29 cellular contexts compared by ENCODE assay signal in genomic region chr1:246734861-246735260, GRCh38.
"Had no signal": no experiment of that assay in that cellular context is flagged by ENCODE, and none has a peak within 500 bp of the region (broad histone marks: within the 10 kb centered on the region; RNA-seq: fewer than 3 reads in every experiment).

No MANE protein-coding gene starts in this region.

- H3K27me3 ChIP-seq: neural progenitor cell, neutrophil, right atrium auricular region, stomach, testis, thyroid gland, transverse colon, upper lobe of left lung, vagina had no signal

- H3K4me3 ChIP-seq: left ventricle myocardium inferior, lung, mucosa of descending colon, neural progenitor cell, right atrium auricular region, skin epidermis, stomach, testis, thyroid gland, transverse colon, upper lobe of left lung, vagina had no signal

- H3K9me3 Mint-ChIP-seq: natural killer cell treated with Interleukin-12 subunit alpha and Interleukin-12 subunit beta and Interleukin-15 and Interleukin-18, amount 100 ng/mL, for 72 hours had no signal

- H3K9ac ChIP-seq: neural progenitor cell, parathyroid adenoma had no signal

- H3K9me3 ChIP-seq: left ventricle myocardium inferior, mucosa of descending colon, neutrophil, right atrium auricular region, stomach, testis, thyroid gland, transverse colon, upper lobe of left lung, vagina had no signal

- H3K27me3 Mint-ChIP-seq: memory B cell; naive thymus-derived CD4-positive, alpha-beta T cell; natural killer cell treated with Interleukin-12 subunit alpha and Interleukin-12 subunit beta and Interleukin-15 and Interleukin-18, amount 100 ng/mL, for 72 hours; stimulated activated naive B cell treated with anti-CD40 and anti-IgM and Interleukin-4, amounts not matched to agents 10 μg/mL and 1 μg/mL and 100 μg/mL, for 72 hours had no signal

- H3K4me2 ChIP-seq: neural progenitor cell had no signal

- H3K27ac Mint-ChIP-seq: immature natural killer cell; memory B cell; naive thymus-derived CD4-positive, alpha-beta T cell; natural killer cell treated with Interleukin-12 subunit alpha and Interleukin-12 subunit beta and Interleukin-15 and Interleukin-18, amount 100 ng/mL, for 72 hours; neural progenitor cell; stimulated activated naive B cell treated with anti-CD40 and anti-IgM and Interleukin-4, amounts not matched to agents 10 μg/mL and 1 μg/mL and 100 μg/mL, for 72 hours had no signal

- H3K4me1 ChIP-seq: left ventricle myocardium inferior, neural progenitor cell, parathyroid adenoma, right atrium auricular region, stomach, testis, thyroid gland, transverse colon, upper lobe of left lung, vagina had no signal

- H3K79me2 ChIP-seq: parathyroid adenoma had no signal

- ATAC-seq: mucosa of descending colon; naive thymus-derived CD4-positive, alpha-beta T cell; natural killer cell treated with Interleukin-12 subunit alpha and Interleukin-12 subunit beta and Interleukin-15 and Interleukin-18, amount 100 ng/mL, for 72 hours; sciatic nerve; stimulated activated naive B cell treated with anti-CD40 and anti-IgM and Interleukin-4, amounts not matched to agents 10 μg/mL and 1 μg/mL and 100 μg/mL, for 72 hours; stimulated activated naive CD8-positive, alpha-beta T cell treated with anti-CD3 and anti-CD28 coated beads, Interleukin-15, Interleukin-2, amounts not matched to agents 100 U/mL and 50 U/mL, for 24 hours had no signal

- H3K4me1 Mint-ChIP-seq: memory B cell; neural progenitor cell; stimulated activated naive B cell treated with anti-CD40 and anti-IgM and Interleukin-4, amounts not matched to agents 10 μg/mL and 1 μg/mL and 100 μg/mL, for 72 hours had no signal

- DNase-seq: hypothalamus; immature natural killer cell; kidney; left ventricle myocardium inferior; midbrain; mucosa of descending colon; naive thymus-derived CD4-positive, alpha-beta T cell; occipital lobe; stimulated activated CD4-positive, alpha-beta T cell treated with anti-CD3 and anti-CD28 coated beads, Interleukin-12 subunit alpha, Interleukin-12 subunit beta, amount 100 ng/mL, for 4 hours; stimulated activated CD4-positive, alpha-beta T cell treated with anti-CD3 and anti-CD28 coated beads, Interleukin-15, amount 100 ng/mL, for 24 hours; stimulated activated CD4-positive, alpha-beta T cell treated with anti-CD3 and anti-CD28 coated beads, Interleukin-2, amount 100 ng/mL, for 24 hours; stimulated activated CD4-positive, alpha-beta T cell treated with anti-CD3 and anti-CD28 coated beads, Interleukin-4, amount 100 ng/mL, for 1 hour; stimulated activated naive B cell treated with anti-CD40 and anti-IgM and Interleukin-4, amounts not matched to agents 10 μg/mL and 1 μg/mL and 100 μg/mL, for 72 hours; stimulated activated naive CD8-positive, alpha-beta T cell treated with anti-CD3 and anti-CD28 coated beads, Interleukin-15, Interleukin-2, amounts not matched to agents 100 U/mL and 50 U/mL, for 24 hours; stomach; testis; thyroid gland; transverse colon; upper lobe of left lung had no signal

- H3K4me3 Mint-ChIP-seq: immature natural killer cell; memory B cell; naive thymus-derived CD4-positive, alpha-beta T cell; natural killer cell treated with Interleukin-12 subunit alpha and Interleukin-12 subunit beta and Interleukin-15 and Interleukin-18, amount 100 ng/mL, for 72 hours; neural progenitor cell; stimulated activated naive B cell treated with anti-CD40 and anti-IgM and Interleukin-4, amounts not matched to agents 10 μg/mL and 1 μg/mL and 100 μg/mL, for 72 hours had no signal

- H2AFZ ChIP-seq: neural progenitor cell, parathyroid adenoma had no signal
